Comparison of ENCODE assay signal across 21 cellular contexts in the genomic region with DNA sequence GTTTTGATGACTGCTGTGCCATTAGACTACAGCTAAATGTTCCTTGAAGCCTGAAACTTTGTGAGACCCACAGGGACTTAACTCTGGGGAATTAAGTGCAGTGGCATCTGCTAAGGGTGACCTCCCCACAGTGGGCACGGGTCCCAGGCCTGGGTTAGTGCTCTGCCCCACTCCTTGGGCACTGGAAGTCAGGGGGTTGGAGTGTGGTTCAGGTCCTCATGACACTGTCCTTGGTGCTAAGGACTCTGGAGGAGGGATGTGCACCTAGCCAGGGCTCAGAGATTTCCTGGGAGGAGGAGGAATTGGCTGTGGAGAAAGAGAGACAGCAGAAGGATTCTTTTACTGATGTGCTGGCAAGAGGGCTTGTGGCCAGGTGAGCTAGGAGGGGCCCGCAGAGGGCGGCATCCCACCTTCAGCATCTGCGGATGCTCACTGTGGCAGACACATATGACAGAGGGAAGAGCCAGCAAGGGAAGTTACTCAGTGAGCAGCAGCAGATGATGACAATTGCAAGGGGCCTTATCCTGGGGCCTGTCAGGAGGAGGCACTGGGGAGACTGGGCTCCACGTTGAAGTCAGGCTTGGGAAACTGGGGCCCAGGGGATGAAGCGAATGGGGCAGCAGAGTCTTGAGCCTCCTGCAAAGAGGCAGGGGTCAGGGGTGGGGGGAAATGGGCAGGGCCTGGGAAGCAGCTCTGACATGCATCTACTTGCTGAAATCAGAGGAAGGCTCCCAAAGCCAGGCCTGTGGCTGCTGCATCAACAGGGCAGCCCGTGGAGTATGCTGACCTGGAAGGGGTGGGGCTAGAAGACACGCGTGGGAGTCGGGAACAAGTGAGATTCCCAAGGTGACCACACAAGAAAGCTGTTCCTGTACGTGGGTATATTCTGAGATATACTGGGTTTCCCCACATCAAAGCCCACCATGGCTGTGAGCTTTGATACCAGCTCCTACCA.
DNase-seq lines count a peak whose midpoint lies in the region; ATAC-seq and TF ChIP-seq lines count a peak whose summit lies in the region.
"Had no signal": no experiment of that assay in that cellular context is flagged by ENCODE, and none has a peak within 500 bp of the region (broad histone marks: within the 10 kb centered on the region; RNA-seq: fewer than 3 reads in every experiment).

No MANE protein-coding gene starts in this region.

- TF ChIP-seq POLR2A in body of pancreas (IDR thresholded peaks at IDR 0.05), result no peak

- H3K4me3 Mint-ChIP-seq in endodermal cell, result no peak overlapping the region
- H3K4me3 Mint-ChIP-seq in CD8-positive, alpha-beta memory T cell, result no peak overlapping the region
- H3K4me3 Mint-ChIP-seq: CD4-positive, alpha-beta T cell had no signal

- H3K27ac ChIP-seq in HEK293 (ENCODE audit: extremely low read depth, low read depth, low read length), result no peak overlapping the region
- H3K27ac ChIP-seq in endodermal cell (ENCODE audit: low read depth, low read length), result no peak overlapping the region
- H3K27ac ChIP-seq in body of pancreas, result no peak overlapping the region
- no peak overlapping the region for H3K27ac ChIP-seq in CD8-positive, alpha-beta memory T cell (ENCODE audit: low read depth, low read length)
- H3K27ac ChIP-seq: BLaER1, GM23248 had no signal

- CTCF ChIA-PET in HEK293 (lab: Yijun Ruan, JAX), result no interaction called here
- CTCF ChIA-PET in CD8-positive, alpha-beta memory T cell (lab: Charles Lee), result no interaction called here

- no peaks in the 10 kb centered on the region for H3K27me3 ChIP-seq in endodermal cell (ENCODE audit: control insufficient read depth, insufficient read depth, low read length, poor library complexity, severe bottlenecking)
- no peaks in the 10 kb centered on the region for H3K27me3 ChIP-seq in body of pancreas
- no peaks in the 10 kb centered on the region for H3K27me3 ChIP-seq in CD8-positive, alpha-beta memory T cell (ENCODE audit: insufficient read depth, low read length, poor library complexity, severe bottlenecking)
- H3K27me3 ChIP-seq: BLaER1 had no signal

- intact Hi-C loops in posterior vena cava (cut with DNase I) (loop anchor here in 1 of 2 donors (2.0 kb wide), 1 partner anchor 77 kb away; no protein-coding TSS in a partner anchor), body of pancreas (cut with DNase I) (no loop called here)

- H3K4me1 ChIP-seq in HEK293 (ENCODE audit: control insufficient read depth, insufficient read depth, low read length), result no peaks in the 10 kb centered on the region
- H3K4me1 ChIP-seq in endodermal cell (ENCODE audit: control insufficient read depth, insufficient read depth, low read length), result no peaks in the 10 kb centered on the region
- H3K4me1 ChIP-seq in body of pancreas, result no peaks in the 10 kb centered on the region
- H3K4me1 ChIP-seq in CD8-positive, alpha-beta memory T cell (ENCODE audit: insufficient read depth, low read length), result no peaks in the 10 kb centered on the region
- H3K4me1 ChIP-seq: Caco-2 had no signal

- no peaks in the 10 kb centered on the region for H3K9me3 ChIP-seq in HEK293 (ENCODE audit: control insufficient read depth, insufficient read depth, low read depth, low read length)
- peaks cover 8% of the 10 kb centered on the region for H3K9me3 ChIP-seq in endodermal cell (ENCODE audit: control insufficient read depth, low read length)
- peaks cover 0 to 5% (median 0%) of the 10 kb centered on the region in 3 donors for H3K9me3 ChIP-seq in body of pancreas
- H3K9me3 ChIP-seq in CD8-positive, alpha-beta memory T cell (ENCODE audit: low read length), result no peaks in the 10 kb centered on the region
- H3K9me3 ChIP-seq: Caco-2 had no signal

- H3K36me3 Mint-ChIP-seq in endodermal cell (ENCODE audit: low read depth), result no peaks in the 10 kb centered on the region
- H3K36me3 Mint-ChIP-seq in CD8-positive, alpha-beta memory T cell, result no peaks in the 10 kb centered on the region

- DNase-seq in activated effector memory CD4-positive, alpha-beta T cell treated with anti-CD3 and anti-CD28 coated beads, Interleukin-2, amount 50 U/mL, for 16 hours, result peak; percentile 36
- DNase-seq in activated effector memory CD4-positive, alpha-beta T cell treated with Interleukin-2 at 50 U/mL for 16 hours, result no peak
- DNase-seq in endodermal cell (peak; percentile 37), posterior vena cava (ENCODE audit: low spot score) (peak; percentile 37), body of pancreas (no peak)
- no peak for DNase-seq in CD8-positive, alpha-beta memory T cell
- DNase-seq: Caco-2; CD4-positive, alpha-beta T cell; GM23248; HCEC 1CT; IMR-90; NCI-H1105 treated with DMSO at 0.1 percent for 48 hours; NCI-H2029 treated with DMSO at 0.1 percent for 48 hours; NCI-H226; NCI-H510A treated with DMSO at 0.1 percent for 48 hours; NCI-H748 treated with DMSO at 0.1 percent for 48 hours; SIG-M5 had no signal

- 86 to 88% methylated on average over 7 to 11 of the region's 11 CpGs for WGBS in endodermal cell (ENCODE audit: insufficient coverage in 1 of 2, insufficient read length in 1 of 2), 2 experiments
- WGBS in body of pancreas, 2 donors, result 79 to 87% methylated on average over 10 to 11 of the region's 11 CpGs

- no peaks in the 10 kb centered on the region for H3K27me3 Mint-ChIP-seq in endodermal cell (ENCODE audit: insufficient read depth)
- peaks cover 16 to 29% of the 10 kb centered on the region in 2 donors for H3K27me3 Mint-ChIP-seq in CD8-positive, alpha-beta memory T cell

- H3K4me1 Mint-ChIP-seq in endodermal cell, result no peaks in the 10 kb centered on the region
- no peaks in the 10 kb centered on the region for H3K4me1 Mint-ChIP-seq in CD8-positive, alpha-beta memory T cell

- POLR2A ChIA-PET in HEK293 (lab: Yijun Ruan, JAX), result interaction anchor here (0.6 kb wide), 1 partner anchor 125 kb away, joined by 5 read pairs; no protein-coding TSS in a partner anchor
- POLR2A ChIA-PET in CD8-positive, alpha-beta memory T cell (lab: Charles Lee), result no interaction called here

- H3K4me3 ChIP-seq in HEK293 (ENCODE audit: low read depth, low read length) (no peak overlapping the region), endodermal cell (ENCODE audit: low read length) (no peak overlapping the region), body of pancreas (no peak overlapping the region)
- H3K4me3 ChIP-seq in CD8-positive, alpha-beta memory T cell (ENCODE audit: low read length), result no peak overlapping the region
- H3K4me3 ChIP-seq: BLaER1, GM23248 had no signal

- H3K36me3 ChIP-seq in HEK293 (ENCODE audit: control insufficient read depth in 2 of 2, insufficient read depth in 1 of 2, low read length in 2 of 2) (no peaks in the 10 kb centered on the region), endodermal cell (ENCODE audit: control insufficient read depth, insufficient read depth, low read length) (no peaks in the 10 kb centered on the region), body of pancreas (replicated peaks in 1 of 2; ENCODE audit: insufficient read depth in 1 of 2, low read depth in 2 of 2) (no peaks in the 10 kb centered on the region)
- no peaks in the 10 kb centered on the region for H3K36me3 ChIP-seq in CD8-positive, alpha-beta memory T cell (ENCODE audit: insufficient read depth, low read length)
- H3K36me3 ChIP-seq: BLaER1 had no signal

- no peak for ATAC-seq in body of pancreas
- ATAC-seq in HG03280 (IDR thresholded peaks at IDR 0.05; ENCODE audit: unreplicated experiment), result no peak
- ATAC-seq: Panc1 had no signal

- H3K9me3 Mint-ChIP-seq in endodermal cell, result peaks cover 14% of the 10 kb centered on the region
- peaks cover 0 to 2% (median 0%) of the 10 kb centered on the region in 5 donors for H3K9me3 Mint-ChIP-seq in CD8-positive, alpha-beta memory T cell
- H3K9me3 Mint-ChIP-seq: CD4-positive, alpha-beta T cell had no signal

- H3K9ac ChIP-seq in endodermal cell (ENCODE audit: extremely low read depth, low read length, poor library complexity, severe bottlenecking), result no peak overlapping the region
- H3K9ac ChIP-seq: BLaER1, GM23248 had no signal

- TF ChIP-seq CTCF in HEK293 (tag by site-specific recombination; IDR thresholded peaks at IDR 0.05), result no peak
- no peak for TF ChIP-seq CTCF in endodermal cell (conservative IDR thresholded peaks at IDR 0.05)
- TF ChIP-seq CTCF in body of pancreas (IDR thresholded peaks at IDR 0.05), result no peak

- H3K27ac Mint-ChIP-seq in endodermal cell, result no peak overlapping the region
- no peak overlapping the region for H3K27ac Mint-ChIP-seq in CD8-positive, alpha-beta memory T cell
- H3K27ac Mint-ChIP-seq: CD4-positive, alpha-beta T cell had no signal

TF ChIP-seq in HEK293, 187 proteins besides CTCF, POLR2A, EP300 and RAD21:
- TF ChIP-seq, protein P1, sequence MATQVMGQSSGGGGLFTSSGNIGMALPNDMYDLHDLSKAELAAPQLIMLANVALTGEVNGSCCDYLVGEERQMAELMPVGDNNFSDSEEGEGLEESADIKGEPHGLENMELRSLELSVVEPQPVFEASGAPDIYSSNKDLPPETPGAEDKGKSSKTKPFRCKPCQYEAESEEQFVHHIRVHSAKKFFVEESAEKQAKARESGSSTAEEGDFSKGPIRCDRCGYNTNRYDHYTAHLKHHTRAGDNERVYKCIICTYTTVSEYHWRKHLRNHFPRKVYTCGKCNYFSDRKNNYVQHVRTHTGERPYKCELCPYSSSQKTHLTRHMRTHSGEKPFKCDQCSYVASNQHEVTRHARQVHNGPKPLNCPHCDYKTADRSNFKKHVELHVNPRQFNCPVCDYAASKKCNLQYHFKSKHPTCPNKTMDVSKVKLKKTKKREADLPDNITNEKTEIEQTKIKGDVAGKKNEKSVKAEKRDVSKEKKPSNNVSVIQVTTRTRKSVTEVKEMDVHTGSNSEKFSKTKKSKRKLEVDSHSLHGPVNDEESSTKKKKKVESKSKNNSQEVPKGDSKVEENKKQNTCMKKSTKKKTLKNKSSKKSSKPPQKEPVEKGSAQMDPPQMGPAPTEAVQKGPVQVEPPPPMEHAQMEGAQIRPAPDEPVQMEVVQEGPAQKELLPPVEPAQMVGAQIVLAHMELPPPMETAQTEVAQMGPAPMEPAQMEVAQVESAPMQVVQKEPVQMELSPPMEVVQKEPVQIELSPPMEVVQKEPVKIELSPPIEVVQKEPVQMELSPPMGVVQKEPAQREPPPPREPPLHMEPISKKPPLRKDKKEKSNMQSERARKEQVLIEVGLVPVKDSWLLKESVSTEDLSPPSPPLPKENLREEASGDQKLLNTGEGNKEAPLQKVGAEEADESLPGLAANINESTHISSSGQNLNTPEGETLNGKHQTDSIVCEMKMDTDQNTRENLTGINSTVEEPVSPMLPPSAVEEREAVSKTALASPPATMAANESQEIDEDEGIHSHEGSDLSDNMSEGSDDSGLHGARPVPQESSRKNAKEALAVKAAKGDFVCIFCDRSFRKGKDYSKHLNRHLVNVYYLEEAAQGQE (tag by site-specific recombination; IDR thresholded peaks at IDR 0.05), result peak; percentile 57; the same call in 1 of the 2 replicates
- TF ChIP-seq ZNF239 (tag by site-specific recombination; IDR thresholded peaks at IDR 0.05), result no peak
TF ChIP-seq in HEK293: peak in this region for 1.

Comparison
In these comparisons a context has a peak if more than half of its experiments do, and no peak if none do; other contexts are left out.
1. DNase-seq: peak in activated effector memory CD4-positive, alpha-beta T cell treated with anti-CD3 and anti-CD28 coated beads, Interleukin-2, amount 50 U/mL, for 16 hours (single experiment), endodermal cell (single experiment) and posterior vena cava (single experiment); none in activated effector memory CD4-positive, alpha-beta T cell treated with Interleukin-2 at 50 U/mL for 16 hours (single experiment), body of pancreas (0 of 4) and CD8-positive, alpha-beta memory T cell (0 of 5).